In the genomic region with DNA sequence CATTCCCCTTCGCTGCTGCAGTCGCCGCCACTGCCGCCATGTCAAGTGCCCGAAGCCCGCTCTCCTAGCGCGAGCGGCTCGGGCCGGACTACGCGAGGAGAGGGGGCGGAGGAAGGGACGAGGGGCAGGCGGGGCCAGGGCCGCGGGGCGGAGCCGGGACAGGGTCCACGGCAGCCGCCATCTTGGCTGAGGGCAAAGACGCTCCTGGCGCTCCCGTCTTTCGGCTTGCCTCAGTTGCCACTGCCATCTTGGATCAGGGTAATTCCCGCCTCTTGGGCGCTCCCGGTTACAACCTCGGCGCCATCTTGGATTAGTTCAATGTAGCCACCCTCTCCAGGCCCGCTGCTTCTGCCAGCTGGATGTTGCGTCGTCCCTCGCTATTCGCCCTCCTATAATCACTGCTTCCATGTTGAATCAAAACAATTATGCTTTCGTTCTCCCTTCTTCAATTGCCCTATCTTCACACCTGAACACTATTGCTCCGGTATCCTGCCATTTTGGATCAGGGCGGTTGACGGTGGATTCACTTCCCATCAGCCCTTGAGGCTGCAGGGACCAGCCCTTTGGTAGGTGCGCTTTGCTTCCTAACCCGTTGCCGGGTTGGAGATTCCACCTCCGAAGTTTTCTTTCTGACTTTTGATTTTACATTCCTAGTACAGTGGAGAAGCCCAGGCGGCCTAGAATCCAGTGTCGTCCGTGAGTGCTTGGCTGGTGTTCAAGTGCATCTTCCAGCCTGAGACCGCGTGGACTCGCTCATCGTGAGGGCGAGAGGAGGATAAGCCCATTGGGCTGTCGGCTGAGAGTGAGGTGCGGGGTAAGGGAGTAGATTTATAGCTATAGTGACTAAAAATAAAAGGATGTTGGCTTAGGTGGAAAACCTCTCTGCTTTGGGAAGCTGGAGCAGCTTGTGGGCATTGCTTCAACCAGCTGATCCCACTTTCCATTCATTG, we compare ENCODE assay signal across 8 cellular contexts. TPM values are rescaled to one million over a fixed set of nuclear protein-coding genes. Genes with fewer than 3 reads are reported as not detected.
A peak's percentile ranks its signal among the peaks of the same experiment; 100 is the strongest.
DNase-seq lines count a peak whose midpoint lies in the region; ATAC-seq, FAIRE-seq and TF ChIP-seq lines count a peak whose summit lies in the region.

A gene with protein sequence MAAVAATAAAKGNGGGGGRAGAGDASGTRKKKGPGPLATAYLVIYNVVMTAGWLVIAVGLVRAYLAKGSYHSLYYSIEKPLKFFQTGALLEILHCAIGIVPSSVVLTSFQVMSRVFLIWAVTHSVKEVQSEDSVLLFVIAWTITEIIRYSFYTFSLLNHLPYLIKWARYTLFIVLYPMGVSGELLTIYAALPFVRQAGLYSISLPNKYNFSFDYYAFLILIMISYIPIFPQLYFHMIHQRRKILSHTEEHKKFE (minus strand): TSS at position 66 of the 950 bp plus-strand sequence. CDS start 26 bp downstream, at position 40.

- no peaks in the 10 kb centered on the region for H3K9me3 ChIP-seq in adrenal gland (replicated peaks in 1 of 3)
- H3K9me3 ChIP-seq in heart right ventricle: peaks cover 0 to 1% (median 0%) of the 10 kb centered on the region in 11 donors
- peaks cover 0 to 2% (median 0%) of the 10 kb centered on the region in 4 donors for H3K9me3 ChIP-seq in upper lobe of left lung

- peaks cover 0 to 10% of the 10 kb centered on the region in 2 donors for H3K36me3 ChIP-seq in adrenal gland (replicated peaks in 1 of 2)
- peaks cover 0 to 20% (median 0%) of the 10 kb centered on the region in 9 donors for H3K36me3 ChIP-seq in heart right ventricle
- peaks cover 0 to 10% (median 0%) of the 10 kb centered on the region in 4 donors for H3K36me3 ChIP-seq in upper lobe of left lung

- H3K27me3 ChIP-seq in adrenal gland: no peaks in the 10 kb centered on the region
- H3K27me3 ChIP-seq in heart right ventricle: no peaks in the 10 kb centered on the region
- no peaks in the 10 kb centered on the region for H3K27me3 ChIP-seq in upper lobe of left lung

- WGBS in adrenal gland, 4 donors: 0 to 1% (median 0%) methylated on average over 28 to 54 of the region's 54 CpGs
- 0% methylated on average over 48 to 52 of the region's 54 CpGs for WGBS in heart right ventricle, 2 donors
- WGBS in upper lobe of left lung, 2 donors: 0% methylated on average over 23 to 35 of the region's 54 CpGs

- peak in 1 of 4 donors; percentile 59 for TF ChIP-seq EP300 in upper lobe of left lung (IDR thresholded peaks at IDR 0.05)

- peaks cover 9 to 31% of the 10 kb centered on the region in 2 donors for H3K4me1 ChIP-seq in adrenal gland (replicated peaks in 1 of 2)
- peaks cover 0 to 26% (median 21%) of the 10 kb centered on the region in 9 donors for H3K4me1 ChIP-seq in heart right ventricle
- peaks cover 8 to 34% (median 21%) of the 10 kb centered on the region in 4 donors for H3K4me1 ChIP-seq in upper lobe of left lung

- peak within 1 kb of the TSS; percentile 56 to 97 (median 72) for H3K4me3 ChIP-seq in adrenal gland
- peak within 1 kb of the TSS; percentile 61 to 98 (median 86) for H3K4me3 ChIP-seq in heart right ventricle
- H3K4me3 ChIP-seq in upper lobe of left lung: peak within 1 kb of the TSS; percentile 87 to 98 (median 92)

- intact Hi-C loops in adrenal gland (cut with DNase I) (no loop called here), heart right ventricle (cut with DNase I) (no loop called here), posterior cingulate gyrus (cut with DNase I) (loop anchor here (2.0 kb wide), 1 partner anchor 36 kb away; no protein-coding TSS in a partner anchor)

- H3K27ac ChIP-seq in adrenal gland (peak within 1 kb of the TSS; percentile 78 to 96 (median 92)), heart right ventricle (peak within 1 kb of the TSS; percentile 80 to 94 (median 92)), upper lobe of left lung (peak within 1 kb of the TSS; percentile 83 to 96 (median 90))

- TF ChIP-seq POLR2A in GM12892 (IDR thresholded peaks at IDR 0.05; ENCODE audit: low read depth, low read length): peak; percentile 86
- peak in 1 of 2 donors; percentile 87 for TF ChIP-seq POLR2A in adrenal gland (IDR thresholded peaks at IDR 0.05)
- TF ChIP-seq POLR2A in upper lobe of left lung (IDR thresholded peaks at IDR 0.05): peak in 3 of 4 donors; percentile 19 to 95 (median 68)

- DNase-seq in GM12892 (ENCODE audit: insufficient read length): peak; percentile 75
- DNase-seq in NCI-H146 (lab: John Stamatoyannopoulos, UW): peak; percentile 99
- DNase-seq in T-helper 1 cell: peak; percentile 90 to 97 (median 91)
- peak; percentile 96 to 98 (median 97) for DNase-seq in adrenal gland
- DNase-seq in heart right ventricle: peak; percentile 96 to 97
- DNase-seq in posterior cingulate gyrus: peak; percentile 94 to 100 (median 96)
- peak; percentile 98 to 99 for DNase-seq in upper lobe of left lung

- ATAC-seq in HG02852 (IDR thresholded peaks at IDR 0.05; ENCODE audit: unreplicated experiment): peak; percentile 91
- peak; percentile 96 to 99 (median 98) for ATAC-seq in heart right ventricle
- peak; percentile 99 for ATAC-seq in upper lobe of left lung (ENCODE audit: low FRiP score in 2 of 2)

- FAIRE-seq in GM12892 (lab: Jason Lieb, UNC): peak; percentile 99

- TF ChIP-seq CTCF in adrenal gland (IDR thresholded peaks at IDR 0.05) (no peak), heart right ventricle (IDR thresholded peaks at IDR 0.05) (no peak), upper lobe of left lung (IDR thresholded peaks at IDR 0.05) (peak in 1 of 6 experiments; percentile 4)

RNA-seq across cellular contexts. Expression of the gene that starts here (rescaled TPM):
- polyA plus RNA-seq in GM12892 (2012; ENCODE audit: missing spikeins): 11.7 TPM
- total RNA-seq in adrenal gland: 10 to 100 TPM; 14.2 to 29.9 (median 23.0) TPM
- polyA plus RNA-seq in adrenal gland: 10 to 100 TPM in 1 of 3 donors, 1 to 10 TPM in 2; 5.1 to 22.0 (median 8.1) TPM
- total RNA-seq in heart right ventricle: 10 to 100 TPM in 7 of 10 donors, 1 to 10 TPM in 3; 6.8 to 14.1 (median 11.0) TPM
- 1 to 10 TPM; 7.9 to 8.1 TPM for polyA plus RNA-seq in heart right ventricle
- total RNA-seq in upper lobe of left lung: 10 to 100 TPM; 12.5 to 60.4 (median 39.1) TPM

Comparison
In these comparisons a context has a peak if more than half of its experiments do, and no peak if none do; other contexts are left out.
1. Peak in every context shown above with its lines: DNase-seq, ATAC-seq, H3K4me3 ChIP-seq and H3K27ac ChIP-seq.